ENCODE assay signal across 1 cellular context in genomic region chr3:190320594-190321362, GRCh38.
TF ChIP-seq lines count a peak whose summit lies in the region.

No MANE protein-coding gene starts in this region.

TF ChIP-seq in liver, 16 proteins besides CTCF, POLR2A, EP300 and RAD21 (continued from another document):
- no peak for TF ChIP-seq HNF4A (conservative IDR thresholded peaks at IDR 0.05)
- TF ChIP-seq HNF4G (IDR thresholded peaks at IDR 0.05): no peak
